23 cellular contexts compared by ENCODE assay signal in genomic region chr11:134158023-134158422, GRCh38.
DNase-seq lines count a peak whose midpoint lies in the region; ATAC-seq, FAIRE-seq and TF ChIP-seq lines count a peak whose summit lies in the region.
"Had no signal": no experiment of that assay in that cellular context is flagged by ENCODE, and none has a peak within 500 bp of the region (broad histone marks: within the 10 kb centered on the region; RNA-seq: fewer than 3 reads in every experiment).

No MANE protein-coding gene starts in this region.

- H3K4me3 Mint-ChIP-seq in progenitor cell of endocrine pancreas (ENCODE audit: low read depth): no peak overlapping the region
- H3K4me3 Mint-ChIP-seq: CD4-positive, alpha-beta memory T cell had no signal

- DNase-seq in K562 (ENCODE audit: extremely low read depth in 1 of 4, low spot score in 3 of 4) (no peak), hepatocyte (ENCODE audit: low spot score) (no peak), posterior vena cava (ENCODE audit: low spot score) (peak; percentile 61), progenitor cell of endocrine pancreas (ENCODE audit: low spot score, unreplicated experiment) (no peak), ascending aorta (ENCODE audit: low spot score in 2 of 2) (no peak), cerebellar cortex (ENCODE audit: low spot score) (no peak), NOMO-1 treated with DMSO at 0.1 percent for 48 hours (lab: John Stamatoyannopoulos, UW; ENCODE audit: unreplicated experiment) (no peak)
- DNase-seq: 8988T; ACHN; AML-193; BE2C; Caco-2; CD4-positive, alpha-beta memory T cell; DMS153; DND-41; GM23248; H7; HCEC 1CT had no signal

- H3K36me3 ChIP-seq in K562 (ENCODE audit: control insufficient read depth, insufficient read depth, low read length) (peaks cover 99% of the 10 kb centered on the region), hepatocyte (replicated peaks; ENCODE audit: insufficient read depth, low read depth) (no peaks in the 10 kb centered on the region), ascending aorta (peaks cover 47 to 50% of the 10 kb centered on the region in 2 donors)

- no peaks in the 10 kb centered on the region for H3K27me3 Mint-ChIP-seq in progenitor cell of endocrine pancreas
- H3K27me3 Mint-ChIP-seq: CD4-positive, alpha-beta memory T cell had no signal

- peaks cover 36% of the 10 kb centered on the region for H3K36me3 Mint-ChIP-seq in progenitor cell of endocrine pancreas (ENCODE audit: insufficient read depth)

- no peak for FAIRE-seq in K562 (lab: Jason Lieb, UNC)
- FAIRE-seq: A549, G401.6, H1 had no signal

- no peak for TF ChIP-seq CTCF in 22Rv1 (IDR thresholded peaks at IDR 0.05)
- no peak for TF ChIP-seq CTCF in K562 (IDR thresholded peaks at IDR 0.05 in 2 of 3, conservative IDR thresholded peaks at IDR 0.05 in 1 of 3; ENCODE audit: insufficient read depth in 2 of 3, low read depth in 1 of 3, low read length in 3 of 3)
- no peak for TF ChIP-seq CTCF in hepatocyte (IDR thresholded peaks at IDR 0.05; ENCODE audit: poor library complexity)
- no peak for TF ChIP-seq CTCF in progenitor cell of endocrine pancreas (IDR thresholded peaks at IDR 0.05; ENCODE audit: unreplicated experiment)
- TF ChIP-seq CTCF in ascending aorta (IDR thresholded peaks at IDR 0.05): no peak

- CTCF ChIA-PET in K562 (lab: Yijun Ruan, JAX; ENCODE audit: low intra/inter-chr PET ratio): no interaction called here

- BruUV-seq in K562 (replicated peaks; lab: Mats Ljungman, UMichigan): no TSS peak

- peaks cover 8% of the 10 kb centered on the region for H3K9me3 Mint-ChIP-seq in progenitor cell of endocrine pancreas (ENCODE audit: low read depth)
- H3K9me3 Mint-ChIP-seq: CD4-positive, alpha-beta memory T cell had no signal

- no peaks in the 10 kb centered on the region for H3K9me1 ChIP-seq in K562 (ENCODE audit: control insufficient read depth, insufficient read depth, low read length)

- H4K20me1 ChIP-seq in K562 (replicated peaks; ENCODE audit: control insufficient read depth, insufficient read depth, low read length) (no peaks in the 10 kb centered on the region), hepatocyte (ENCODE audit: insufficient read depth, poor library complexity, severe bottlenecking) (no peaks in the 10 kb centered on the region)

- no peak for ATAC-seq in K562
- ATAC-seq: A549 had no signal

- no peak for TF ChIP-seq EP300 in K562 (IDR thresholded peaks at IDR 0.05; ENCODE audit: low read length)

- H2AFZ ChIP-seq in K562 (ENCODE audit: low read depth, low read length): no peak overlapping the region
- no peak overlapping the region for H2AFZ ChIP-seq in hepatocyte
- H2AFZ ChIP-seq: GM23248 had no signal

- H3K4me3 ChIP-seq in K562: no peak overlapping the region
- no peak overlapping the region for H3K4me3 ChIP-seq in hepatocyte
- H3K4me3 ChIP-seq in ascending aorta: no peak overlapping the region
- H3K4me3 ChIP-seq: A549; BLaER1 treated with 17β-estradiol and CSF1 and Interleukin-3, amounts not matched to agents 10 nM and 100 nM; GM23248 had no signal

- no peak for TF ChIP-seq POLR2A in K562 (conservative IDR thresholded peaks at IDR 0.05)

- H3K4me1 ChIP-seq in K562 (replicated peaks in 1 of 2; ENCODE audit: control insufficient read depth in 2 of 2, insufficient read depth in 2 of 2, low read length in 2 of 2) (no peaks in the 10 kb centered on the region), hepatocyte (ENCODE audit: insufficient read depth) (peaks cover 5% of the 10 kb centered on the region), ascending aorta (no peaks in the 10 kb centered on the region)
- H3K4me1 ChIP-seq: A549; BE2C; BLaER1 treated with 17β-estradiol and CSF1 and Interleukin-3, amounts not matched to agents 10 nM and 100 nM; Caco-2 had no signal

- 0 out of 2 replicates have a peak overlapping the region, but pooled peaks have one; percentile 20 for H3K27ac ChIP-seq in 22Rv1
- no peak overlapping the region for H3K27ac ChIP-seq in K562 (ENCODE audit: extremely low read depth, low read depth, low read length)
- H3K27ac ChIP-seq in hepatocyte: peak overlapping the region; percentile 37
- no peak overlapping the region for H3K27ac ChIP-seq in ascending aorta
- H3K27ac ChIP-seq: A549; BLaER1 treated with 17β-estradiol and CSF1 and Interleukin-3, amounts not matched to agents 10 nM and 100 nM; GM23248 had no signal

- H3K79me2 ChIP-seq in K562 (ENCODE audit: control insufficient read depth, insufficient read depth, low read length): no peaks in the 10 kb centered on the region
- H3K79me2 ChIP-seq in hepatocyte: no peaks in the 10 kb centered on the region

- no peaks in the 10 kb centered on the region for H3K9me2 ChIP-seq in hepatocyte (replicated peaks; ENCODE audit: insufficient read depth)

- H3K27me3 ChIP-seq in K562 (ENCODE audit: control insufficient read depth in 2 of 2, insufficient read depth in 2 of 2, low read length in 2 of 2): no peaks in the 10 kb centered on the region
- H3K27me3 ChIP-seq in hepatocyte: no peaks in the 10 kb centered on the region
- H3K27me3 ChIP-seq in ascending aorta: no peaks in the 10 kb centered on the region
- H3K27me3 ChIP-seq: BE2C; BLaER1 treated with 17β-estradiol and CSF1 and Interleukin-3, amounts not matched to agents 10 nM and 100 nM had no signal

- H3K9me3 ChIP-seq in K562 (replicated peaks; ENCODE audit: control insufficient read depth, insufficient read depth, low read depth, low read length) (no peaks in the 10 kb centered on the region), hepatocyte (ENCODE audit: low read depth) (no peaks in the 10 kb centered on the region), ascending aorta (no peaks in the 10 kb centered on the region)
- H3K9me3 ChIP-seq: BE2C; BLaER1 treated with 17β-estradiol and CSF1 and Interleukin-3, amounts not matched to agents 10 nM and 100 nM; Caco-2 had no signal

- H3K4me2 ChIP-seq in K562 (ENCODE audit: insufficient read depth, low read length): no peak overlapping the region
- H3K4me2 ChIP-seq in hepatocyte: peak overlapping the region; percentile 56
- H3K4me2 ChIP-seq: A549; BLaER1 treated with 17β-estradiol and CSF1 and Interleukin-3, amounts not matched to agents 10 nM and 100 nM had no signal

- TF ChIP-seq RAD21 in K562 (CRISPR knock-in tag; conservative IDR thresholded peaks at IDR 0.05 in 1 of 2, IDR thresholded peaks at IDR 0.05 in 1 of 2): no peak

- H3K4me1 Mint-ChIP-seq in progenitor cell of endocrine pancreas (ENCODE audit: low read depth): no peaks in the 10 kb centered on the region
- H3K4me1 Mint-ChIP-seq: CD4-positive, alpha-beta memory T cell had no signal

- POLR2A ChIA-PET in K562 (lab: Yijun Ruan, JAX): no interaction called here

- WGBS in K562 (ENCODE audit: insufficient coverage, low coverage, missing lambda C conversion rate): 98% methylated on average over 6 of the region's 9 CpGs
- WGBS in hepatocyte (ENCODE audit: low lambda C conversion rate, missing lambda C conversion rate): 90% methylated on average over 9 of the region's 9 CpGs

- H3K9ac ChIP-seq in K562 (ENCODE audit: insufficient read depth in 1 of 2, low read depth in 2 of 2, low read length in 2 of 2): no peak overlapping the region
- H3K9ac ChIP-seq: BLaER1 treated with 17β-estradiol and CSF1 and Interleukin-3, amounts not matched to agents 10 nM and 100 nM; GM23248 had no signal

- no peak overlapping the region for H3K27ac Mint-ChIP-seq in progenitor cell of endocrine pancreas

- intact Hi-C loops in K562 (cut with micrococcal nuclease) (no loop called here), posterior vena cava (cut with DNase I) (no loop called here), ascending aorta (cut with DNase I) (no loop called here)

- in situ Hi-C loops in K562 (cut with MboI): no loop called here

TF ChIP-seq in K562, 482 proteins besides CTCF, POLR2A, EP300 and RAD21:
- TF ChIP-seq ZNF444 (CRISPR knock-in tag; IDR thresholded peaks at IDR 0.05) (no peak), POLR2G (IDR thresholded peaks at IDR 0.05; ENCODE audit: low read depth, low read length) (peak; percentile 47)

Comparison
In these comparisons a context has a peak if more than half of its experiments do, and no peak if none do; other contexts are left out.
1. H3K27ac ChIP-seq: peak in 22Rv1 (single experiment) and hepatocyte (single experiment); none in K562 (single experiment) and ascending aorta (0 of 2).